ENCODE assay signal across 8 cellular contexts in genomic region chr7:76047305-76047810, GRCh38. TPM values are rescaled to one million over a fixed set of nuclear protein-coding genes. Genes with fewer than 3 reads are reported as not detected.
DNase-seq lines count a peak whose midpoint lies in the region; ATAC-seq and TF ChIP-seq lines count a peak whose summit lies in the region.

No MANE protein-coding gene starts in this region.

- BruUV-seq in Caco-2 (replicated peaks; lab: Mats Ljungman, UMichigan): TSS peak; percentile 90

- peak overlapping the region; percentile 94 for H3K4me2 ChIP-seq in parathyroid adenoma (ENCODE audit: low read length)

- POLR2A ChIA-PET in Caco-2 (lab: Charles Lee) (interaction anchor here (0.6 to 1.2 kb wide), 14 partner anchors 10 to 215 kb away, joined by 3 to 14 read pairs (median 4); partner anchors contain the start of genes POR and TMEM120A), WTC11 (lab: Charles Lee) (interaction anchor here (0.6 to 2.2 kb wide), 14 partner anchors 10 to 519 kb away, joined by 3 to 9 read pairs (median 4); partner anchors contain the start of gene POR)

- no peak for DNase-seq in Caco-2
- DNase-seq in WTC11 (ENCODE audit: low spot score): no peak
- peak in 1 of 2 donors; percentile 12 for DNase-seq in foreskin keratinocyte
- DNase-seq in cortex of kidney (lab: John Stamatoyannopoulos, UW): no peak
- no peak for DNase-seq in stimulated activated CD4-positive, alpha-beta T cell treated with anti-CD3 and anti-CD28 coated beads, Interleukin-12 subunit alpha, Interleukin-12 subunit beta, amount 100 ng/mL, for 4 hours

- H3K4me1 ChIP-seq in Caco-2: peaks cover 13% of the 10 kb centered on the region
- H3K4me1 ChIP-seq in foreskin keratinocyte: peaks cover 6% of the 10 kb centered on the region
- peaks cover 12% of the 10 kb centered on the region for H3K4me1 ChIP-seq in parathyroid adenoma

- H3K4me1 Mint-ChIP-seq in Caco-2 (ENCODE audit: low read depth, unreplicated experiment) (peaks cover 16% of the 10 kb centered on the region), WTC11 (peaks cover 18% of the 10 kb centered on the region)

- ATAC-seq in HG02678 (IDR thresholded peaks at IDR 0.05; ENCODE audit: unreplicated experiment) (peak; percentile 7), WTC11 (no peak), foreskin keratinocyte (no peak), GM18861 (IDR thresholded peaks at IDR 0.05; ENCODE audit: unreplicated experiment) (no peak)

- H3K79me2 ChIP-seq in parathyroid adenoma: peaks cover 48% of the 10 kb centered on the region

- H3K9ac ChIP-seq in parathyroid adenoma: peak overlapping the region; percentile 30

- H3K4me3 ChIP-seq in Caco-2 (ENCODE audit: low read depth, low read length): peak overlapping the region; percentile 77
- H3K4me3 ChIP-seq in parathyroid adenoma (ENCODE audit: low read depth, low read length): peak overlapping the region; percentile 95

- H3K4me3 Mint-ChIP-seq in Caco-2 (ENCODE audit: unreplicated experiment): peak overlapping the region; percentile 100
- H3K4me3 Mint-ChIP-seq in WTC11: peak overlapping the region; percentile 99

- peak overlapping the region; percentile 99 for H3K27ac Mint-ChIP-seq in Caco-2 (ENCODE audit: unreplicated experiment)
- peak overlapping the region; percentile 98 for H3K27ac Mint-ChIP-seq in WTC11

- intact Hi-C loops in Caco-2 (cut with micrococcal nuclease; ENCODE audit: unreplicated experiment): loop anchor here (5.0 kb wide), 2 partner anchors 55 to 85 kb away; partner anchors contain the start of gene TMEM120A

- H3K27ac ChIP-seq in foreskin keratinocyte: peak overlapping the region; percentile 84
- peak overlapping the region; percentile 75 for H3K27ac ChIP-seq in parathyroid adenoma

- no peaks in the 10 kb centered on the region; the same call in 1 of the 2 replicates for H3K36me3 ChIP-seq in Caco-2 (ENCODE audit: control insufficient read depth, insufficient read depth, low read length)
- H3K36me3 ChIP-seq in parathyroid adenoma (ENCODE audit: control insufficient read depth, insufficient read depth, low read length): no peaks in the 10 kb centered on the region

- H3K27me3 ChIP-seq in Caco-2 (replicated peaks; ENCODE audit: control insufficient read depth, insufficient read depth, low read length) (no peaks in the 10 kb centered on the region), foreskin keratinocyte (no peaks in the 10 kb centered on the region), parathyroid adenoma (ENCODE audit: control insufficient read depth, insufficient read depth, low read length) (no peaks in the 10 kb centered on the region)

- H2AFZ ChIP-seq in parathyroid adenoma: peak overlapping the region; percentile 69

- H3K36me3 Mint-ChIP-seq in Caco-2 (ENCODE audit: insufficient read depth, unreplicated experiment) (peaks cover 50% of the 10 kb centered on the region), WTC11 (peaks cover 22% of the 10 kb centered on the region)

- H3K27me3 Mint-ChIP-seq in Caco-2 (ENCODE audit: insufficient read depth, unreplicated experiment) (no peaks in the 10 kb centered on the region), WTC11 (ENCODE audit: low read depth) (no peaks in the 10 kb centered on the region)

- H3K9me3 ChIP-seq in Caco-2 (no peaks in the 10 kb centered on the region), parathyroid adenoma (ENCODE audit: control insufficient read depth, low read length) (no peaks in the 10 kb centered on the region)

- TF ChIP-seq CTCF in Caco-2 (IDR thresholded peaks at IDR 0.05; ENCODE audit: insufficient read depth in 1 of 2, low read depth in 1 of 2, low read length in 1 of 2, severe bottlenecking in 1 of 2, unreplicated experiment in 1 of 2) (no peak), WTC11 (IDR thresholded peaks at IDR 0.05) (no peak), foreskin keratinocyte (conservative IDR thresholded peaks at IDR 0.05) (no peak), parathyroid adenoma (IDR thresholded peaks at IDR 0.05) (no peak)

- H3K9me3 Mint-ChIP-seq in Caco-2 (ENCODE audit: unreplicated experiment) (no peaks in the 10 kb centered on the region), WTC11 (no peaks in the 10 kb centered on the region)

- CTCF ChIA-PET in Caco-2 (lab: Charles Lee) (interaction anchor here (0.8 to 1.2 kb wide), 2 partner anchors 22 to 54 kb away, joined by 3 to 4 read pairs; no protein-coding TSS in a partner anchor), WTC11 (lab: Charles Lee) (interaction anchor here (0.7 to 2.7 kb wide), 12 partner anchors 10 to 270 kb away, joined by 3 to 13 read pairs (median 3); no protein-coding TSS in a partner anchor)

TF ChIP-seq in WTC11, 78 proteins besides CTCF, POLR2A, EP300 and RAD21:
- TF ChIP-seq HMGXB4 (CRISPR knock-in tag; IDR thresholded peaks at IDR 0.05) (no peak), ZNF232 (CRISPR knock-in tag; IDR thresholded peaks at IDR 0.05) (no peak), ZNF281 (CRISPR knock-in tag; IDR thresholded peaks at IDR 0.05) (no peak)

RNA-seq across cellular contexts. Expression of gene STYXL1, which starts 0.4 kb away (rescaled TPM):
- total RNA-seq in Caco-2 (2022): 42.3 and 49.7 TPM in 2 replicates
- total RNA-seq in WTC11 (2021): 21.3 to 28.2 TPM (median 27.8 TPM) in 3 replicates
- 37.8 and 51.5 TPM in 2 replicates for total RNA-seq in foreskin keratinocyte
- 54.2 and 61.4 TPM in 2 replicates for polyA plus RNA-seq in foreskin keratinocyte

RNA-seq across cellular contexts. Expression of gene MDH2, which starts 0.5 kb away (rescaled TPM):
- total RNA-seq in Caco-2 (2022) (302 and 313 TPM in 2 replicates), WTC11 (2021) (298 to 333 TPM (median 313 TPM) in 3 replicates), foreskin keratinocyte (131 and 147 TPM in 2 replicates)
- polyA plus RNA-seq in foreskin keratinocyte: 237 and 266 TPM in 2 replicates

RNA-seq across cellular contexts. Expression of gene TMEM120A, which starts 53.0 kb away (rescaled TPM):
- total RNA-seq in Caco-2 (2022) (65.4 and 71.1 TPM in 2 replicates), WTC11 (2021) (20.1 to 23.0 TPM (median 21.9 TPM) in 3 replicates), foreskin keratinocyte (21.4 and 21.7 TPM in 2 replicates)
- polyA plus RNA-seq in foreskin keratinocyte: 38.7 and 44.2 TPM in 2 replicates
